Comparison of ENCODE assay signal across 17 cellular contexts in the genomic region with DNA sequence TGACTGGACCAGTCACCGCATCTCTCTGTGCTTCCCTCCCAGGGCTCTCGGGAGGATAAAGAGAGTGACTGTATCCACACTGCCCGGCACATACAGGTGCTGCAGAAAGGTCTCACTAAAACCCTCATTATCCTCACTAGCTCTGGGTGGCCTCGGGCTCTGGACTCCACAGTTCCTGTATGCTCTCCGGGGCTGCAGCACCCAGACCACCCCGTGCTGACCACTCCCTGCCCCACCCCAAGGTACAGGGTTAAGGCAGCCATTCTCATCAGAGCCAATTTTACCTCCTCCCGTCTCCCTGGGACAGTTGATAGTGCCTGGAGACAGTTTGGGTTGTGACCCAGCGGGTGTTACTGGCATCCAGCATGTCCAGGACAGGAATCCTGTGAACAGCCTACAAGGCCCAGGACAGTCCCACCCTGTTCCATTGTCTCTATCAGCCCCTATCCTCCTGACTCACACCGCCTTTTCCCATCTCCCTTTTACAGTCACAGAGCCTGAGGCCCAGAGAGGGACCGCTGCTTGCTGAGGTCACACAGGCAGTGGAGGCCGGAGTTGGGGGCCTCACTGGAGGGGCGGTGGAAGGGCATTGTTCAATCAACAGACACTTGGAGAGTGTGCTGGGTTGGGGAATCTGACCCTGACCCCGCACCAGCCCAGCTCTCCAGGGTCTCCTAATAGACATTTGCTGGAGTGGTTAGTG. TPM values are rescaled to one million over a fixed set of nuclear protein-coding genes. Genes with fewer than 3 reads are reported as not detected.
DNase-seq lines count a peak whose midpoint lies in the region; ATAC-seq and TF ChIP-seq lines count a peak whose summit lies in the region.
"Had no signal": no experiment of that assay in that cellular context is flagged by ENCODE, and none has a peak within 500 bp of the region (broad histone marks: within the 10 kb centered on the region; RNA-seq: fewer than 3 reads in every experiment).

No MANE protein-coding gene starts in this region.

- WGBS in heart right ventricle, 2 donors: 86 to 88% methylated on average over 13 of the region's 13 CpGs
- 56% methylated on average over 2 of the region's 13 CpGs for WGBS in right lobe of liver (ENCODE audit: insufficient coverage, low coverage, low lambda C conversion rate, missing lambda C conversion rate)

- H3K4me1 ChIP-seq in heart right ventricle: peaks cover 0 to 12% (median under 1%) of the 10 kb centered on the region in 9 donors
- H3K4me1 ChIP-seq in right lobe of liver: no peaks in the 10 kb centered on the region
- no peaks in the 10 kb centered on the region for H3K4me1 ChIP-seq in thoracic aorta (ENCODE audit: control insufficient read depth in 1 of 2, low read depth in 2 of 2)
- H3K4me1 ChIP-seq: breast epithelium, pancreas, upper lobe of left lung had no signal

- H3K27me3 Mint-ChIP-seq in activated T-cell treated with anti-CD3 and anti-CD28 coated beads, Interleukin-2, amount 50 U/mL, for 4 hours (ENCODE audit: low read depth): no peaks in the 10 kb centered on the region

- H3K36me3 ChIP-seq in heart right ventricle (no peaks in the 10 kb centered on the region), right lobe of liver (no peaks in the 10 kb centered on the region), thoracic aorta (no peaks in the 10 kb centered on the region)
- H3K36me3 ChIP-seq: breast epithelium, pancreas, upper lobe of left lung, WERI-Rb-1 had no signal

- ATAC-seq in Right ventricle myocardium inferior: peak; percentile 29
- ATAC-seq in heart right ventricle: no peak
- no peak for ATAC-seq in activated T-cell treated with anti-CD3 and anti-CD28 coated beads, Interleukin-2, amount 50 U/mL, for 4 hours
- ATAC-seq in right lobe of liver: no peak
- no peak for ATAC-seq in thoracic aorta (ENCODE audit: insufficient number of reproducible peaks, low FRiP score, low read depth)
- no peak for ATAC-seq in HG02610 (IDR thresholded peaks at IDR 0.05; ENCODE audit: unreplicated experiment)
- ATAC-seq: pancreas had no signal

- H3K27ac ChIP-seq in heart right ventricle (peak overlapping the region in 1 of 10 donors; percentile 80), right lobe of liver (no peak overlapping the region), thoracic aorta (no peak overlapping the region)
- H3K27ac ChIP-seq: breast epithelium, pancreas, WERI-Rb-1 had no signal

- peak overlapping the region in 1 of 10 donors; percentile 51 for H3K4me3 ChIP-seq in heart right ventricle
- no peak overlapping the region for H3K4me3 ChIP-seq in right lobe of liver
- peak overlapping the region; percentile 32 for H3K4me3 ChIP-seq in thoracic aorta
- H3K4me3 ChIP-seq: pancreas had no signal

- H3K9me3 ChIP-seq in heart right ventricle (no peaks in the 10 kb centered on the region), right lobe of liver (no peaks in the 10 kb centered on the region), thoracic aorta (no peaks in the 10 kb centered on the region)
- H3K9me3 ChIP-seq: breast epithelium, pancreas, upper lobe of left lung had no signal

- TF ChIP-seq CTCF in heart right ventricle (IDR thresholded peaks at IDR 0.05): no peak
- TF ChIP-seq CTCF in right lobe of liver (IDR thresholded peaks at IDR 0.05): no peak
- TF ChIP-seq CTCF in thoracic aorta (IDR thresholded peaks at IDR 0.05): no peak

- peak overlapping the region; percentile 98 for H3K4me3 Mint-ChIP-seq in activated T-cell treated with anti-CD3 and anti-CD28 coated beads, Interleukin-2, amount 50 U/mL, for 4 hours

- H3K27me3 ChIP-seq in heart right ventricle (no peaks in the 10 kb centered on the region), right lobe of liver (no peaks in the 10 kb centered on the region), thoracic aorta (replicated peaks; ENCODE audit: insufficient read depth) (no peaks in the 10 kb centered on the region)
- H3K27me3 ChIP-seq: breast epithelium, pancreas, upper lobe of left lung had no signal

- intact Hi-C loops in Right ventricle myocardium inferior (cut with DNase I) (loop anchor here (5.0 kb wide), 1 partner anchor 32 kb away; no protein-coding TSS in a partner anchor), heart right ventricle (cut with DNase I) (loop anchor here in 3 of 10 donors (5.0 to 10.0 kb wide), 3 partner anchors 32 to 670 kb away; no protein-coding TSS in a partner anchor), right lobe of liver (cut with DNase I) (no loop called here)

- H3K4me1 Mint-ChIP-seq in activated T-cell treated with anti-CD3 and anti-CD28 coated beads, Interleukin-2, amount 50 U/mL, for 4 hours (ENCODE audit: low read depth): peaks cover 94% of the 10 kb centered on the region

- TF ChIP-seq POLR2A in right lobe of liver (IDR thresholded peaks at IDR 0.05): no peak

- DNase-seq in Right ventricle myocardium inferior (ENCODE audit: missing footprints) (peak; percentile 65), heart right ventricle (no peak), right lobe of liver (peak; percentile 10 to 31 (median 12)), thoracic aorta (ENCODE audit: low spot score) (no peak), OCI-M1 (lab: John Stamatoyannopoulos, UW) (no peak)
- no peak for DNase-seq in activated T-cell treated with anti-CD3 and anti-CD28 coated beads, Interleukin-2, amount 50 U/mL, for 4 hours
- no peak for DNase-seq in stimulated activated CD4-positive, alpha-beta T cell treated with anti-CD3 and anti-CD28 coated beads, Interleukin-4, amount 100 ng/mL, for 1 hour
- DNase-seq: EL; foreskin melanocyte; NK-92 treated with Interleukin-12 subunit alpha and Interleukin-12 subunit beta, amount 100 ng/mL, for 24 hours; stimulated activated CD4-positive, alpha-beta T cell treated with anti-CD3 and anti-CD28 coated beads, Interleukin-12 subunit alpha, Interleukin-12 subunit beta, amount 100 ng/mL, for 4 hours; WERI-Rb-1 had no signal

- peaks cover 21% of the 10 kb centered on the region for H3K36me3 Mint-ChIP-seq in activated T-cell treated with anti-CD3 and anti-CD28 coated beads, Interleukin-2, amount 50 U/mL, for 4 hours (ENCODE audit: insufficient read depth)

- no peaks in the 10 kb centered on the region for H3K9me3 Mint-ChIP-seq in activated T-cell treated with anti-CD3 and anti-CD28 coated beads, Interleukin-2, amount 50 U/mL, for 4 hours

RNA-seq across cellular contexts. Expression of gene ZAP70, which starts 1.7 kb away (rescaled TPM):
- total RNA-seq in Right ventricle myocardium inferior (1.6 TPM), heart right ventricle (1 to 10 TPM in 3 of 10 donors, under 1 TPM in 7; 0.42 to 8.7 (median 0.67) TPM), right lobe of liver (1 to 10 TPM in 4 of 6 experiments, under 1 TPM in 2; 0.74 to 2.1 (median 1.4) TPM), thoracic aorta (1 to 10 TPM; 3.4 to 5.3 TPM)
- 1 to 10 TPM in 1 of 2 donors, under 1 TPM in 1; 0.61 to 1.3 TPM for polyA plus RNA-seq in heart right ventricle
- total RNA-seq in activated T-cell treated with anti-CD3 and anti-CD28 coated beads, Interleukin-2, amount 50 U/mL, for 4 hours: 100 to 1,000 TPM; 156 to 194 (median 186) TPM
- total RNA-seq: SK-MEL-5 had no signal

RNA-seq across cellular contexts. Expression of gene C2orf92, which starts 45.6 kb away (rescaled TPM):
- 1.1 TPM for total RNA-seq in Right ventricle myocardium inferior
- 1 to 10 TPM; 1.5 to 4.4 (median 2.9) TPM for total RNA-seq in heart right ventricle
- polyA plus RNA-seq in heart right ventricle: 10 to 100 TPM in 1 of 2 donors, under 1 TPM in 1; 0.83 to 25.4 TPM
- total RNA-seq in activated T-cell treated with anti-CD3 and anti-CD28 coated beads, Interleukin-2, amount 50 U/mL, for 4 hours: 1 to 10 TPM; 3.3 to 4.4 (median 4.0) TPM
- total RNA-seq in right lobe of liver: 10 to 100 TPM in 1 of 6 experiments, 1 to 10 TPM in 5; 2.0 to 12.8 (median 4.4) TPM
- total RNA-seq in thoracic aorta: 10 to 100 TPM; 13.7 to 32.0 TPM

RNA-seq across cellular contexts. Expression of gene ACTR1B, which starts 51.3 kb away (rescaled TPM):
- 60.3 TPM for total RNA-seq in Right ventricle myocardium inferior
- 10 to 100 TPM; 62.8 to 78.1 (median 71.4) TPM for total RNA-seq in heart right ventricle
- 10 to 100 TPM; 43.4 to 87.5 TPM for polyA plus RNA-seq in heart right ventricle
- total RNA-seq in activated T-cell treated with anti-CD3 and anti-CD28 coated beads, Interleukin-2, amount 50 U/mL, for 4 hours: 10 to 100 TPM; 66.3 to 70.7 (median 67.1) TPM
- total RNA-seq in right lobe of liver: 10 to 100 TPM; 32.3 to 44.4 (median 35.1) TPM
- total RNA-seq in thoracic aorta: 100 to 1,000 TPM in 1 of 2 donors, 10 to 100 TPM in 1; 80.3 to 128 TPM

Comparison
In these comparisons a context has a peak if more than half of its experiments do, and no peak if none do; other contexts are left out.
1. DNase-seq: peak in Right ventricle myocardium inferior (single experiment) and right lobe of liver (3 of 3); none in heart right ventricle (0 of 2), activated T-cell treated with anti-CD3 and anti-CD28 coated beads, Interleukin-2, amount 50 U/mL, for 4 hours (single experiment), thoracic aorta (single experiment), OCI-M1 (single experiment) and stimulated activated CD4-positive, alpha-beta T cell treated with anti-CD3 and anti-CD28 coated beads, Interleukin-4, amount 100 ng/mL, for 1 hour (single experiment).
2. RNA of gene ZAP70, which starts 1.7 kb away (total RNA-seq): 156 to 194 TPM in activated T-cell treated with anti-CD3 and anti-CD28 coated beads, Interleukin-2, amount 50 U/mL, for 4 hours; 3.4 to 5.3 TPM in thoracic aorta, 0.74 to 2.1 TPM in right lobe of liver, 1.6 TPM in Right ventricle myocardium inferior (single experiment) and 0.42 to 8.7 TPM in heart right ventricle; every median in the first group is over 10 times any median in the second.